ENCODE assay signal across 19 cellular contexts in the genomic region with DNA sequence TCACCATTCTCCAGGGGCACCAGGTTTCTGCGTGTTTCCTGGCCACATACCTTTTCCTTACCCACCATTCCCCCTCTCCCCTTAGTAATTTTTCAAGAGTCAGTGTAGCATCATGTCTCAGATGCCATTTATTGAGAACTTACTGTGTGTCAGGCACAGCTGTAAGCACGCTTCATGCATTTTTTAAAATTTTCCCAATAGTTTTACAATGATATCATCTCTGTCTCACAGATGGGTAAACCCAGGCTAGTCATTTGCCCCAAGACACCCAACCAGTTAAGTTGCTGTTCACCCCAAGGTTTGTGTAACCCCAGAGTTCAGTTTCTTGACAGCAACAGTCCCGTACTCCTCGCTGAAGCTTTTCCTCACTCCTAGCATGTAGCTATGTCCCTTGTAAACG. TPM values are rescaled to one million over a fixed set of nuclear protein-coding genes. Genes with fewer than 3 reads are reported as not detected.
DNase-seq lines count a peak whose midpoint lies in the region; ATAC-seq and TF ChIP-seq lines count a peak whose summit lies in the region.
"Had no signal": no experiment of that assay in that cellular context is flagged by ENCODE, and none has a peak within 500 bp of the region (broad histone marks: within the 10 kb centered on the region; RNA-seq: fewer than 3 reads in every experiment).

No MANE protein-coding gene starts in this region.

- H3K27ac ChIP-seq in SJCRH30 (peak overlapping the region; percentile 42), esophagus squamous epithelium (peak overlapping the region; percentile 80 to 92 (median 86)), trophoblast cell (ENCODE audit: low read depth, low read length) (no peak overlapping the region), OCI-LY7 (ENCODE audit: low read depth, low read length, poor library complexity, severe bottlenecking) (no peak overlapping the region)
- H3K27ac ChIP-seq: esophagus muscularis mucosa, HL-60 had no signal

- no peak overlapping the region for H2BK120ac ChIP-seq in trophoblast cell (ENCODE audit: insufficient read depth, low read length, poor library complexity)

- H4K20me1 ChIP-seq in OCI-LY7 (ENCODE audit: insufficient read depth, low read length), result no peaks in the 10 kb centered on the region

- no peak overlapping the region for H3K14ac ChIP-seq in trophoblast cell (ENCODE audit: low read length)

- no peak overlapping the region for H3K18ac ChIP-seq in trophoblast cell (ENCODE audit: low read length)

- H3K36me3 ChIP-seq in SJCRH30, result no peaks in the 10 kb centered on the region
- no peaks in the 10 kb centered on the region for H3K36me3 ChIP-seq in esophagus squamous epithelium
- H3K36me3 ChIP-seq in trophoblast cell (ENCODE audit: control insufficient read depth in 1 of 2, insufficient read depth in 2 of 2, low read length in 2 of 2), result no peaks in the 10 kb centered on the region
- H3K36me3 ChIP-seq in OCI-LY7 (ENCODE audit: insufficient read depth, low read length), result no peaks in the 10 kb centered on the region
- H3K36me3 ChIP-seq: esophagus muscularis mucosa had no signal

- H3K79me2 ChIP-seq in trophoblast cell (ENCODE audit: control insufficient read depth, insufficient read depth, low read length, poor library complexity) (no peaks in the 10 kb centered on the region), OCI-LY7 (ENCODE audit: insufficient read depth, low read depth, low read length) (no peaks in the 10 kb centered on the region)

- CTCF ChIA-PET in OCI-LY7 (lab: Charles Lee; ENCODE audit: unreplicated experiment), result no interaction called here

- POLR2A ChIA-PET in OCI-LY7 (lab: Charles Lee), result no interaction called here

- intact Hi-C loops in esophagus squamous epithelium (cut with DNase I), result no loop called here
- intact Hi-C loops in OCI-LY7 (cut with micrococcal nuclease; ENCODE audit: unreplicated experiment), result no loop called here

- no peak overlapping the region for H2BK12ac ChIP-seq in trophoblast cell (ENCODE audit: low read length)

- H3K79me1 ChIP-seq in trophoblast cell (ENCODE audit: low read length), result no peaks in the 10 kb centered on the region

- no peak overlapping the region for H4K91ac ChIP-seq in trophoblast cell (ENCODE audit: low read depth, low read length)

- ATAC-seq in activated CD4-positive, CD25-positive, alpha-beta regulatory T cell treated with anti-CD3 and anti-CD28 coated beads, Interleukin-2, amount 50 U/mL, for 24 hours, result no peak

- no TSS peak for BruUV-seq in OCI-LY7 (replicated peaks; lab: Mats Ljungman, UMichigan)

- no peak overlapping the region for H2BK5ac ChIP-seq in trophoblast cell (ENCODE audit: low read depth, low read length, poor library complexity)

- H3K4me1 ChIP-seq in SJCRH30, result peaks cover 8% of the 10 kb centered on the region
- H3K4me1 ChIP-seq in esophagus squamous epithelium, result peaks cover 0 to 46% (median 3%) of the 10 kb centered on the region in 3 donors
- H3K4me1 ChIP-seq in trophoblast cell (ENCODE audit: control insufficient read depth in 1 of 2, insufficient read depth in 2 of 2, low read length in 2 of 2), result no peaks in the 10 kb centered on the region
- H3K4me1 ChIP-seq in OCI-LY7 (ENCODE audit: insufficient read depth, low read length, poor library complexity, severe bottlenecking), result no peaks in the 10 kb centered on the region
- H3K4me1 ChIP-seq: esophagus muscularis mucosa had no signal

- H2AK5ac ChIP-seq in trophoblast cell (ENCODE audit: low read length), result no peak overlapping the region

- H3K9me3 ChIP-seq in SJCRH30 (replicated peaks) (no peaks in the 10 kb centered on the region), esophagus squamous epithelium (no peaks in the 10 kb centered on the region), trophoblast cell (ENCODE audit: insufficient read depth, low read depth, low read length) (no peaks in the 10 kb centered on the region), OCI-LY7 (ENCODE audit: low read length) (no peaks in the 10 kb centered on the region)
- H3K9me3 ChIP-seq: esophagus muscularis mucosa had no signal

- TF ChIP-seq CTCF in esophagus squamous epithelium (IDR thresholded peaks at IDR 0.05), result no peak
- no peak for TF ChIP-seq CTCF in OCI-LY7 (conservative IDR thresholded peaks at IDR 0.05; ENCODE audit: low read length)

- no peak overlapping the region for H4K12ac ChIP-seq in trophoblast cell (ENCODE audit: low read depth, low read length)

- WGBS in esophagus squamous epithelium, 2 donors, result 66 to 72% methylated on average over 5 of the region's 5 CpGs
- WGBS in trophoblast cell (ENCODE audit: extremely low coverage, insufficient coverage, insufficient read length), result no CpG with 5 or more reads among the region's 5 CpGs

- DNase-seq in EH (ENCODE audit: low read depth) (peak; percentile 68), SJCRH30 (no peak), esophagus squamous epithelium (lab: John Stamatoyannopoulos, UW) (no peak), trophoblast cell (peak; percentile 9 to 73), NCI-H774 (lab: John Stamatoyannopoulos, UW) (no peak), OCI-LY7 (ENCODE audit: low spot score) (no peak), NCI-H2029 treated with DMSO at 0.1 percent for 48 hours (lab: John Stamatoyannopoulos, UW) (no peak)
- DNase-seq: activated gamma-delta T cell; amniotic stem cell; caudate nucleus; MM.1S; NCI-H69; retina; SHP77; stimulated activated CD8-positive, alpha-beta memory T cell treated with anti-CD3 and anti-CD28 coated beads, Interleukin-4, amount 100 ng/mL, for 48 hours had no signal

- H2AFZ ChIP-seq in trophoblast cell (ENCODE audit: insufficient read depth, low read length, poor library complexity), result no peak overlapping the region
- H2AFZ ChIP-seq in OCI-LY7 (ENCODE audit: low read length), result no peak overlapping the region

- H3K9me2 ChIP-seq in OCI-LY7 (ENCODE audit: insufficient read depth, low read length), result no peaks in the 10 kb centered on the region

- no peaks in the 10 kb centered on the region for H3K27me3 ChIP-seq in SJCRH30
- H3K27me3 ChIP-seq in esophagus squamous epithelium, result peaks cover 0 to 29% (median 0%) of the 10 kb centered on the region in 4 donors
- H3K27me3 ChIP-seq in trophoblast cell (ENCODE audit: insufficient read depth, low read length), result peaks cover 3% of the 10 kb centered on the region

- H3K4me2 ChIP-seq in trophoblast cell (ENCODE audit: low read length), result no peak overlapping the region
- no peak overlapping the region for H3K4me2 ChIP-seq in OCI-LY7 (ENCODE audit: low read length)

- H3K4ac ChIP-seq in trophoblast cell (ENCODE audit: low read depth, low read length), result no peak overlapping the region

- H4K8ac ChIP-seq in trophoblast cell (ENCODE audit: low read depth, low read length), result no peak overlapping the region

- H3K23ac ChIP-seq in trophoblast cell (ENCODE audit: low read length), result no peak overlapping the region

- H3K9ac ChIP-seq in trophoblast cell (ENCODE audit: low read length), result no peak overlapping the region

- no peak for TF ChIP-seq POLR2A in esophagus squamous epithelium (IDR thresholded peaks at IDR 0.05)

- H3K4me3 ChIP-seq in SJCRH30 (no peak overlapping the region), esophagus squamous epithelium (no peak overlapping the region), trophoblast cell (ENCODE audit: low read depth, low read length) (no peak overlapping the region), OCI-LY7 (ENCODE audit: low read depth, low read length, poor library complexity, severe bottlenecking) (no peak overlapping the region)
- H3K4me3 ChIP-seq: esophagus muscularis mucosa had no signal

RNA-seq across cellular contexts. Expression of a gene that starts 56.4 kb away (rescaled TPM):
- total RNA-seq in SJCRH30 (2014; rRNA removed; shearing (Covaris generic)), result 14.1 and 18.2 TPM in 2 replicates
- total RNA-seq in esophagus squamous epithelium (10 to 100 TPM; 18.1 to 27.4 (median 26.4) TPM), OCI-LY7 (2022) (not detected in 2 replicates)
- polyA plus RNA-seq in trophoblast cell (2013), result 4.3 and 4.7 TPM in 2 replicates
- not detected in 2 replicates for total RNA-seq in OCI-LY7 (2014; rRNA removed; shearing (Covaris generic))
- polyA plus RNA-seq: IgD-negative memory B cell had no signal

Comparison
In these comparisons a context has a peak if more than half of its experiments do, and no peak if none do; other contexts are left out.
1. DNase-seq: peak in EH (single experiment) and trophoblast cell (2 of 2); none in SJCRH30 (0 of 2), esophagus squamous epithelium (single experiment), NCI-H774 (single experiment), OCI-LY7 (single experiment) and NCI-H2029 treated with DMSO at 0.1 percent for 48 hours (single experiment).
2. H3K27ac ChIP-seq: peak in SJCRH30 (single experiment) and esophagus squamous epithelium (4 of 4); none in trophoblast cell (single experiment) and OCI-LY7 (single experiment).
3. RNA of a gene that starts 56.4 kb away (total RNA-seq): 18.1 to 27.4 TPM in esophagus squamous epithelium and 14.1 to 18.2 TPM in SJCRH30; not detected in OCI-LY7; every median in the first group is over 10 times any median in the second.